In the genomic region with DNA sequence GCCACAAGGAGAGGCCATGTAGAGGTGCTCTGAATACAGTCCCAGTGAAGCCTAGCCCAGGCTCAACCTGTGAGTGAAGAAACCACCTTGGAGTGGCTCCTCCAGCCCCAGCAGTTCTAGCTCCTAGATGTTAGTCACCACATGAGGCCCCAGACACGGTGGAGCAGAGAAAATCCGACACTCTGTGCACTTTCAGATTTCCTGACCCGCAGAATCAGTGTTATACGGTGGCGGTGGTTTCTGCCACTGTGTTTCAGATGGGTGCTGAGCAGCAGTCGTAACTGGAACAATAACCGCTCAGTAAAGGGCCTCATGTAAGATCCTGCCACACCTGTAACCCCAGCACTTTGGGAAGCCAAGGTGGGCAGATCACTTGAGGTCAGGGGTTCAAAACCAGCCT, we compare ENCODE assay signal across 15 cellular contexts. TPM values are rescaled to one million over a fixed set of nuclear protein-coding genes. Genes with fewer than 3 reads are reported as not detected.
DNase-seq lines count a peak whose midpoint lies in the region; ATAC-seq and TF ChIP-seq lines count a peak whose summit lies in the region.
"Had no signal": no experiment of that assay in that cellular context is flagged by ENCODE, and none has a peak within 500 bp of the region (broad histone marks: within the 10 kb centered on the region; RNA-seq: fewer than 3 reads in every experiment).

No MANE protein-coding gene starts in this region.

- H3K27me3 ChIP-seq in right atrium auricular region (no peaks in the 10 kb centered on the region), hepatocyte (no peaks in the 10 kb centered on the region), MM.1S (replicated peaks; ENCODE audit: insufficient read depth, low read length) (no peaks in the 10 kb centered on the region)

- no peak overlapping the region for H3K4me2 ChIP-seq in hepatocyte
- H3K4me2 ChIP-seq in MM.1S (ENCODE audit: low read depth, low read length): no peak overlapping the region

- H4K20me1 ChIP-seq in hepatocyte (ENCODE audit: insufficient read depth, poor library complexity, severe bottlenecking) (no peaks in the 10 kb centered on the region), MM.1S (ENCODE audit: insufficient read depth, low read length) (no peaks in the 10 kb centered on the region)

- H3F3A ChIP-seq in MM.1S (ENCODE audit: insufficient read depth, low read length): no peaks in the 10 kb centered on the region

- TF ChIP-seq CTCF in right atrium auricular region (IDR thresholded peaks at IDR 0.05) (no peak), hepatocyte (IDR thresholded peaks at IDR 0.05; ENCODE audit: poor library complexity) (no peak), MM.1S (IDR thresholded peaks at IDR 0.05; ENCODE audit: low read length) (no peak)

- no peaks in the 10 kb centered on the region for H3K36me3 ChIP-seq in right atrium auricular region
- no peaks in the 10 kb centered on the region for H3K36me3 ChIP-seq in hepatocyte (replicated peaks; ENCODE audit: insufficient read depth, low read depth)
- H3K36me3 ChIP-seq in MM.1S (replicated peaks; ENCODE audit: insufficient read depth, low read length): no peaks in the 10 kb centered on the region

- intact Hi-C loops in Right ventricle myocardium inferior (cut with DNase I) (loop anchor here (10.0 kb wide), 1 partner anchor 58 kb away; no protein-coding TSS in a partner anchor), sciatic nerve (cut with DNase I) (no loop called here)

- no peak for DNase-seq in right atrium auricular region (ENCODE audit: low spot score)
- DNase-seq in Right ventricle myocardium inferior (ENCODE audit: missing footprints): no peak
- no peak for DNase-seq in hepatocyte (ENCODE audit: low spot score)
- peak; percentile 31 for DNase-seq in sciatic nerve (ENCODE audit: low spot score)
- DNase-seq in T-helper 1 cell: no peak
- no peak for DNase-seq in MM.1S
- DNase-seq: C1 segment of cervical spinal cord, H9, NCI-H1436, NCI-H226, NCI-H526, OCI-M1 had no signal

- WGBS in hepatocyte (ENCODE audit: low lambda C conversion rate, missing lambda C conversion rate): 89% methylated on average over 7 of the region's 7 CpGs

- H3K4me1 ChIP-seq in right atrium auricular region (peaks cover 0 to 18% of the 10 kb centered on the region in 2 donors), hepatocyte (ENCODE audit: insufficient read depth) (peaks cover 7% of the 10 kb centered on the region), MM.1S (ENCODE audit: low read length) (peaks cover 3% of the 10 kb centered on the region; the same call in 1 of the 2 replicates)

- H3K9me3 ChIP-seq in right atrium auricular region: no peaks in the 10 kb centered on the region
- H3K9me3 ChIP-seq in hepatocyte (ENCODE audit: low read depth): no peaks in the 10 kb centered on the region
- H3K9me3 ChIP-seq in MM.1S (replicated peaks; ENCODE audit: insufficient read depth, low read length): no peaks in the 10 kb centered on the region

- H3K9ac ChIP-seq in MM.1S (ENCODE audit: low read length): no peak overlapping the region

- H3K4me3 ChIP-seq in right atrium auricular region (no peak overlapping the region), hepatocyte (no peak overlapping the region), MM.1S (ENCODE audit: low read length) (no peak overlapping the region)

- no peaks in the 10 kb centered on the region for H3K79me2 ChIP-seq in hepatocyte
- H3K79me2 ChIP-seq in MM.1S (ENCODE audit: low read length): no peaks in the 10 kb centered on the region

- no peak overlapping the region for H2AFZ ChIP-seq in hepatocyte
- H2AFZ ChIP-seq in MM.1S (ENCODE audit: low read length): no peak overlapping the region

- H3K27ac ChIP-seq in right atrium auricular region (peak overlapping the region; percentile 65 to 78), hepatocyte (peak overlapping the region; percentile 0), MM.1S (ENCODE audit: low read length) (no peak overlapping the region)
- H3K27ac ChIP-seq: RWPE1 had no signal

- ATAC-seq in Right ventricle myocardium inferior (no peak), sciatic nerve (no peak), GM21619 (IDR thresholded peaks at IDR 0.05; ENCODE audit: unreplicated experiment) (no peak), GM18498 (IDR thresholded peaks at IDR 0.05; ENCODE audit: unreplicated experiment) (no peak)

- H3K9me2 ChIP-seq in hepatocyte (replicated peaks; ENCODE audit: insufficient read depth) (no peaks in the 10 kb centered on the region), MM.1S (replicated peaks; ENCODE audit: insufficient read depth, low read length) (no peaks in the 10 kb centered on the region)

RNA-seq across cellular contexts. Expression of gene ZBTB8A, which starts 36.1 kb away (rescaled TPM):
- total RNA-seq in right atrium auricular region: 1 to 10 TPM; 3.3 to 4.8 TPM
- total RNA-seq in Right ventricle myocardium inferior: 2.8 TPM
- 5.1 and 5.7 TPM in 2 replicates for total RNA-seq in hepatocyte
- polyA plus RNA-seq in hepatocyte: 3.0 and 3.7 TPM in 2 replicates
- 8.9 TPM for total RNA-seq in sciatic nerve

RNA-seq across cellular contexts. Expression of gene ZBTB8B, which starts 38.3 kb away (rescaled TPM):
- under 1 TPM in 1 of 2 donors, not detected in 1; 0.04 TPM for total RNA-seq in right atrium auricular region
- total RNA-seq in Right ventricle myocardium inferior: not detected
- total RNA-seq in hepatocyte: 0.36 and 0.90 TPM in 2 replicates
- polyA plus RNA-seq in hepatocyte: 0.22 and 0.28 TPM in 2 replicates
- total RNA-seq in sciatic nerve: 0.04 TPM
